28 cellular contexts compared by ENCODE assay signal in the genomic region with DNA sequence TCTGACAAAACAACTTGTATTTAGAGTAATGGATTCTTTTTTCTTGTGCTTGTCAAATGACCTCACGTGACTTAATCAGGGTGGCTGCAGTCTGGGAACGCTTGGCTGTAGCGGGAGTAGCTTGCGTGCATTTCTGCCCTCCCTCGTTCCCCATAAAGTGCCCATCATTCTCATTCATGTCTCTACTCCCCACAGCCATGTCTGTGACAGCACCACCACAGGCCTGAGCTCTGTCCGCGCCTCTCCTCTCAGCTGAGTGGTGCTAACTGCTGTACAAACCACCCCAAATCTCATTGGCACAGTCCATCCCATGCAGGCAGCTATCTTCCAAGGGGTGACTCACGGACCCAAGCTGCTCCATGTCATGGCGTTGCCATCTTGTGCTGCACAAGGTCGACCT.
"Had no signal": no experiment of that assay in that cellular context is flagged by ENCODE, and none has a peak within 500 bp of the region (broad histone marks: within the 10 kb centered on the region; RNA-seq: fewer than 3 reads in every experiment).

No MANE protein-coding gene starts in this region.

- FAIRE-seq: islet of Langerhans, kidney had no signal

- H2AFZ ChIP-seq: parathyroid adenoma had no signal

- H3K4me1 ChIP-seq: left ventricle myocardium inferior, parathyroid adenoma, prostate gland, stomach, testis, thyroid gland, transverse colon, upper lobe of left lung, uterus had no signal

- H3K9me3 ChIP-seq: neutrophil, prostate gland, testis, thyroid gland, transverse colon, upper lobe of left lung, uterus had no signal

- DNase-seq: hypothalamus; immature natural killer cell; kidney; left colon; left ventricle myocardium inferior; mesendoderm; naive B cell; occipital lobe; retina; right cardiac atrium; stimulated activated CD4-positive, alpha-beta T cell treated with anti-CD3 and anti-CD28 coated beads, Interleukin-12 subunit alpha, Interleukin-12 subunit beta, amount 100 ng/mL, for 4 hours; stimulated activated CD4-positive, alpha-beta T cell treated with anti-CD3 and anti-CD28 coated beads, Interleukin-15, amount 100 ng/mL, for 24 hours; stimulated activated CD4-positive, alpha-beta T cell treated with anti-CD3 and anti-CD28 coated beads, Interleukin-2, amount 100 ng/mL, for 24 hours; stimulated activated CD4-positive, alpha-beta T cell treated with anti-CD3 and anti-CD28 coated beads, Interleukin-4, amount 100 ng/mL, for 1 hour; stimulated activated naive B cell treated with anti-CD40 and anti-IgM and Interleukin-4, amounts not matched to agents 10 μg/mL and 1 μg/mL and 100 μg/mL, for 72 hours; stimulated activated naive CD8-positive, alpha-beta T cell treated with anti-CD3 and anti-CD28 coated beads, Interleukin-15, Interleukin-2, amounts not matched to agents 100 U/mL and 50 U/mL, for 24 hours; stomach; testis; thyroid gland; transverse colon; upper lobe of left lung; uterus had no signal

- H3K27me3 ChIP-seq: neutrophil, stomach, testis, thyroid gland, transverse colon, upper lobe of left lung, uterus had no signal

- H3K79me2 ChIP-seq: parathyroid adenoma had no signal

- H3K4me3 ChIP-seq: left ventricle myocardium inferior, lung, prostate gland, skin epidermis, stomach, testis, thyroid gland, transverse colon, upper lobe of left lung, uterus had no signal

- H3K27ac ChIP-seq: left ventricle myocardium inferior, neutrophil, parathyroid adenoma, prostate gland, skin epidermis, stomach, testis, thyroid gland, transverse colon, upper lobe of left lung, uterus had no signal

- H3K36me3 ChIP-seq: left ventricle myocardium inferior, neutrophil, prostate gland, stomach, thyroid gland, transverse colon, upper lobe of left lung, uterus had no signal

- H3K9ac ChIP-seq: parathyroid adenoma had no signal
